In the genomic region with DNA sequence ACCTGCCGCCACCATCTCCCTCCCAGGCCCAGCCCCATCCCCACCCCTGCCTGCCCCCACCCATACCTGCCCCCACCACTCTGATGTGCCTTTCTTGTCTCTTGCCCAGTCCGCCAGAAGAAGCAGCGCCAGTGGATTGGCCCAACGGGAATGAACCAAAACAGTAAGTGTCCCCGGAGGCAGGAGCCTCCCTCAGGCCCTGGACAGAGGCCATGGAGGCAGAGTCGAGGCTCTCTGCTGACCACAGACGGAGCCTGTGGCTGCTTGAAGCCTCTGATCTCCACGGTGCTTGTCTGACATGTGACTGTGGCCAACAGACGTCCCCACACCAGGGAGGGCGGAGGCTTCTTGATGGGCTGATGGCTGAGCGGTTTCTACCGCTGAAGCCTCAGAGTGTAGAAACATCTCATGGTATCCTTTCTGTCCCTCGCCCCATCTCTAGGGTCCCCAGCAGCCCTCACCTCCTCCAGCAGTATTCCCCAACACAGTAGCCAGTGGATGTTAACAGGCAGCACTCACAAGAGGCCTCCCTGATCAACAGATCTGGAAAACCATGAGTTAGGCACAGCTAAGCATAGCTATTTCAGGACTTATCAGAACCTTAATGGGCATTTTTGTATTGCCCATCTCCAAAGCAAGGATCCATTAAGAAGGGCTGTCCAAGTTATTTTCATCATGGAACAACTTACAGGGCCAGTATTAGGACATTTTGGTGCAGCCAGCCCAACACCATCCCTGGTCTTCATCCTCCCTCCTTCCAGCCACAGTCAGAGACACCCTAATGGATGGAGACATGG, we compare ENCODE assay signal across 1 cellular context.
TF ChIP-seq lines count a peak whose summit lies in the region.

No MANE protein-coding gene starts in this region.

TF ChIP-seq in K562, 482 proteins besides CTCF, POLR2A, EP300 and RAD21:
- peak; percentile 98 for TF ChIP-seq ZNF239 (CRISPR knock-in tag; IDR thresholded peaks at IDR 0.05)
- TF ChIP-seq, protein P1, sequence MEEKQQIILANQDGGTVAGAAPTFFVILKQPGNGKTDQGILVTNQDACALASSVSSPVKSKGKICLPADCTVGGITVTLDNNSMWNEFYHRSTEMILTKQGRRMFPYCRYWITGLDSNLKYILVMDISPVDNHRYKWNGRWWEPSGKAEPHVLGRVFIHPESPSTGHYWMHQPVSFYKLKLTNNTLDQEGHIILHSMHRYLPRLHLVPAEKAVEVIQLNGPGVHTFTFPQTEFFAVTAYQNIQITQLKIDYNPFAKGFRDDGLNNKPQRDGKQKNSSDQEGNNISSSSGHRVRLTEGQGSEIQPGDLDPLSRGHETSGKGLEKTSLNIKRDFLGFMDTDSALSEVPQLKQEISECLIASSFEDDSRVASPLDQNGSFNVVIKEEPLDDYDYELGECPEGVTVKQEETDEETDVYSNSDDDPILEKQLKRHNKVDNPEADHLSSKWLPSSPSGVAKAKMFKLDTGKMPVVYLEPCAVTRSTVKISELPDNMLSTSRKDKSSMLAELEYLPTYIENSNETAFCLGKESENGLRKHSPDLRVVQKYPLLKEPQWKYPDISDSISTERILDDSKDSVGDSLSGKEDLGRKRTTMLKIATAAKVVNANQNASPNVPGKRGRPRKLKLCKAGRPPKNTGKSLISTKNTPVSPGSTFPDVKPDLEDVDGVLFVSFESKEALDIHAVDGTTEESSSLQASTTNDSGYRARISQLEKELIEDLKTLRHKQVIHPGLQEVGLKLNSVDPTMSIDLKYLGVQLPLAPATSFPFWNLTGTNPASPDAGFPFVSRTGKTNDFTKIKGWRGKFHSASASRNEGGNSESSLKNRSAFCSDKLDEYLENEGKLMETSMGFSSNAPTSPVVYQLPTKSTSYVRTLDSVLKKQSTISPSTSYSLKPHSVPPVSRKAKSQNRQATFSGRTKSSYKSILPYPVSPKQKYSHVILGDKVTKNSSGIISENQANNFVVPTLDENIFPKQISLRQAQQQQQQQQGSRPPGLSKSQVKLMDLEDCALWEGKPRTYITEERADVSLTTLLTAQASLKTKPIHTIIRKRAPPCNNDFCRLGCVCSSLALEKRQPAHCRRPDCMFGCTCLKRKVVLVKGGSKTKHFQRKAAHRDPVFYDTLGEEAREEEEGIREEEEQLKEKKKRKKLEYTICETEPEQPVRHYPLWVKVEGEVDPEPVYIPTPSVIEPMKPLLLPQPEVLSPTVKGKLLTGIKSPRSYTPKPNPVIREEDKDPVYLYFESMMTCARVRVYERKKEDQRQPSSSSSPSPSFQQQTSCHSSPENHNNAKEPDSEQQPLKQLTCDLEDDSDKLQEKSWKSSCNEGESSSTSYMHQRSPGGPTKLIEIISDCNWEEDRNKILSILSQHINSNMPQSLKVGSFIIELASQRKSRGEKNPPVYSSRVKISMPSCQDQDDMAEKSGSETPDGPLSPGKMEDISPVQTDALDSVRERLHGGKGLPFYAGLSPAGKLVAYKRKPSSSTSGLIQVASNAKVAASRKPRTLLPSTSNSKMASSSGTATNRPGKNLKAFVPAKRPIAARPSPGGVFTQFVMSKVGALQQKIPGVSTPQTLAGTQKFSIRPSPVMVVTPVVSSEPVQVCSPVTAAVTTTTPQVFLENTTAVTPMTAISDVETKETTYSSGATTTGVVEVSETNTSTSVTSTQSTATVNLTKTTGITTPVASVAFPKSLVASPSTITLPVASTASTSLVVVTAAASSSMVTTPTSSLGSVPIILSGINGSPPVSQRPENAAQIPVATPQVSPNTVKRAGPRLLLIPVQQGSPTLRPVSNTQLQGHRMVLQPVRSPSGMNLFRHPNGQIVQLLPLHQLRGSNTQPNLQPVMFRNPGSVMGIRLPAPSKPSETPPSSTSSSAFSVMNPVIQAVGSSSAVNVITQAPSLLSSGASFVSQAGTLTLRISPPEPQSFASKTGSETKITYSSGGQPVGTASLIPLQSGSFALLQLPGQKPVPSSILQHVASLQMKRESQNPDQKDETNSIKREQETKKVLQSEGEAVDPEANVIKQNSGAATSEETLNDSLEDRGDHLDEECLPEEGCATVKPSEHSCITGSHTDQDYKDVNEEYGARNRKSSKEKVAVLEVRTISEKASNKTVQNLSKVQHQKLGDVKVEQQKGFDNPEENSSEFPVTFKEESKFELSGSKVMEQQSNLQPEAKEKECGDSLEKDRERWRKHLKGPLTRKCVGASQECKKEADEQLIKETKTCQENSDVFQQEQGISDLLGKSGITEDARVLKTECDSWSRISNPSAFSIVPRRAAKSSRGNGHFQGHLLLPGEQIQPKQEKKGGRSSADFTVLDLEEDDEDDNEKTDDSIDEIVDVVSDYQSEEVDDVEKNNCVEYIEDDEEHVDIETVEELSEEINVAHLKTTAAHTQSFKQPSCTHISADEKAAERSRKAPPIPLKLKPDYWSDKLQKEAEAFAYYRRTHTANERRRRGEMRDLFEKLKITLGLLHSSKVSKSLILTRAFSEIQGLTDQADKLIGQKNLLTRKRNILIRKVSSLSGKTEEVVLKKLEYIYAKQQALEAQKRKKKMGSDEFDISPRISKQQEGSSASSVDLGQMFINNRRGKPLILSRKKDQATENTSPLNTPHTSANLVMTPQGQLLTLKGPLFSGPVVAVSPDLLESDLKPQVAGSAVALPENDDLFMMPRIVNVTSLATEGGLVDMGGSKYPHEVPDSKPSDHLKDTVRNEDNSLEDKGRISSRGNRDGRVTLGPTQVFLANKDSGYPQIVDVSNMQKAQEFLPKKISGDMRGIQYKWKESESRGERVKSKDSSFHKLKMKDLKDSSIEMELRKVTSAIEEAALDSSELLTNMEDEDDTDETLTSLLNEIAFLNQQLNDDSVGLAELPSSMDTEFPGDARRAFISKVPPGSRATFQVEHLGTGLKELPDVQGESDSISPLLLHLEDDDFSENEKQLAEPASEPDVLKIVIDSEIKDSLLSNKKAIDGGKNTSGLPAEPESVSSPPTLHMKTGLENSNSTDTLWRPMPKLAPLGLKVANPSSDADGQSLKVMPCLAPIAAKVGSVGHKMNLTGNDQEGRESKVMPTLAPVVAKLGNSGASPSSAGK (IDR thresholded peaks at IDR 0.05): 0 out of 2 replicates have a peak, but pooled peaks have one; percentile 9
- TF ChIP-seq HMG20B (CRISPR knock-in tag; IDR thresholded peaks at IDR 0.05): no peak
